ENCODE assay signal across 8 cellular contexts in the genomic region with DNA sequence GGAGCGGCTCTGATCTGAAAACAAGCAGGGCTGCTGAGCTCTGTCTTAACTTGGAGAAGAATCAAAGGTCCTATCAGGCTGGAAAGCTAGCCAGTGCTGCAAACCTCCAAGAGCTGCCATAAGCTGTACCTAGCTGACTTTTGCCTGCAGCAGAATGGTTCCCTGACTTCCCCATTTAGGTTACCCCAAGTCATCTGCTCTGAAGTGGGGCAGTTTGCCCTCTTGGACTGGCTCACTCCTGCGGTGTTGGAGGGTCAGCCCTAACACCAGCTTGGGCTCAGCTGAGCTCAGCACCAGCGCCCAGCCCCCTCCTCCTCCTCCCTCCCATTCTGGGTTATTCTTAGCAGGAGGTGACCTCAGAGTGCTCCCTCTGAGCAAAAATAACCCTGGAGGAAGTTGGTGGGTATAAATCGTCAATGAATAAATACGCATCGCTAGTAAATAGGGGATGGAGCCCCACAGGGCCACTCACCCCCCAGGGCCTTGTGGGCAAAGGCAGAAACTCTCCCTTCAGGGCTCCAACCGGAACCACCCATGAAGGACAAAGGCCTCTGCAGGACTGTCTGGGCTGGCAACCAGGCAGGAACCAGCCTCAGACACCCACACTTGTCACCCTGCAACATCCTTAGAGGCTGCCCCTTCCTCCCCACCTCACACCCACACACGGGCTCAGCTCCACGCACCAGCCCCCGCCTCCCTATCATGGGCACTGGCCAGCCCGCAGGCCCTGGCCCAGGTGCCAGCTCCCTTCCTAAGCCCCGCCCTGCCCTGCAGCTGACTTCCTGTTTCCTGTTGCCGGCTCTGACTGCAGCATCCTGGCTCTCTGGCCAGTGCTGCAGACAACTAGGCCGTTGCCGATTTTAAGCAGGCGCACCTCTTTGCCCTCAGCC. TPM values are rescaled to one million over a fixed set of nuclear protein-coding genes. Genes with fewer than 3 reads are reported as not detected.
DNase-seq lines count a peak whose midpoint lies in the region; ATAC-seq and TF ChIP-seq lines count a peak whose summit lies in the region.

No MANE protein-coding gene starts in this region.

- no peak overlapping the region for H3K23ac ChIP-seq in mesenchymal stem cell (ENCODE audit: low read length in 2 of 2)

- H3K9me3 ChIP-seq in MG63 (no peaks in the 10 kb centered on the region), mesenchymal stem cell (ENCODE audit: control insufficient read depth, low read length) (no peaks in the 10 kb centered on the region)

- H2AFZ ChIP-seq in mesenchymal stem cell (ENCODE audit: low read depth, low read length) = no peak overlapping the region

- H2BK15ac ChIP-seq in mesenchymal stem cell (ENCODE audit: low read depth, poor library complexity, severe bottlenecking) = peak overlapping the region; percentile 32

- no peak for TF ChIP-seq CTCF in GM06990 (IDR thresholded peaks at IDR 0.05; ENCODE audit: insufficient read depth, low read length, poor library complexity, severe bottlenecking)
- TF ChIP-seq CTCF in choroid plexus epithelial cell (conservative IDR thresholded peaks at IDR 0.05; ENCODE audit: low read depth, low read length) = no peak

- H2BK120ac ChIP-seq in mesenchymal stem cell (ENCODE audit: low read depth, low read length) = no peak overlapping the region

- peaks cover 11% of the 10 kb centered on the region for H3K36me3 ChIP-seq in GM06990 (ENCODE audit: control insufficient read depth, insufficient read depth, low read length)
- H3K36me3 ChIP-seq in MG63 = no peaks in the 10 kb centered on the region; the same call in 1 of the 2 replicates
- peaks cover 24 to 49% of the 10 kb centered on the region in 2 experiments for H3K36me3 ChIP-seq in mesenchymal stem cell (ENCODE audit: control insufficient read depth in 1 of 2, insufficient read depth in 2 of 2, low read depth in 1 of 2, low read length in 2 of 2)

- H3K14ac ChIP-seq in mesenchymal stem cell (ENCODE audit: low read length in 2 of 2) = peak overlapping the region in 1 of 2 experiments; percentile 0

- no peaks in the 10 kb centered on the region for H3K27me3 ChIP-seq in GM06990 (replicated peaks; ENCODE audit: control insufficient read depth, insufficient read depth, low read length)
- H3K27me3 ChIP-seq in MG63 = no peaks in the 10 kb centered on the region
- H3K27me3 ChIP-seq in mesenchymal stem cell (ENCODE audit: control insufficient read depth in 1 of 2, insufficient read depth in 1 of 2, low read length in 2 of 2) = no peaks in the 10 kb centered on the region

- H3K27ac ChIP-seq in mesenchymal stem cell (ENCODE audit: low read length, poor library complexity, severe bottlenecking) = peak overlapping the region; percentile 48

- H4K91ac ChIP-seq in mesenchymal stem cell (ENCODE audit: low read length) = peak overlapping the region; percentile 57

- no peak overlapping the region for H2BK5ac ChIP-seq in mesenchymal stem cell (ENCODE audit: low read depth, low read length, poor library complexity, severe bottlenecking)

- ATAC-seq in GM21619 (IDR thresholded peaks at IDR 0.05; ENCODE audit: unreplicated experiment) = peak; percentile 80

- peak overlapping the region; percentile 45 for H4K8ac ChIP-seq in mesenchymal stem cell (ENCODE audit: low read length)

- H3K18ac ChIP-seq in mesenchymal stem cell (ENCODE audit: low read depth in 1 of 2, low read length in 2 of 2) = peak overlapping the region; percentile 5 to 48

- H2BK12ac ChIP-seq in mesenchymal stem cell (ENCODE audit: low read length in 2 of 2) = peak overlapping the region in 1 of 2 experiments; percentile 45

- peak overlapping the region; percentile 46 for H2AK5ac ChIP-seq in mesenchymal stem cell (ENCODE audit: low read length, severe bottlenecking)

- peaks cover 3% of the 10 kb centered on the region for H3K79me1 ChIP-seq in mesenchymal stem cell (replicated peaks; ENCODE audit: low read length, poor library complexity, severe bottlenecking)

- H3K4me3 ChIP-seq in GM06990 (replicated peaks; ENCODE audit: low read depth, low read length) (peak overlapping the region; percentile 22; the same call in 1 of the 2 replicates), MG63 (no peak overlapping the region), choroid plexus epithelial cell (ENCODE audit: low read depth, low read length) (no peak overlapping the region), mesenchymal stem cell (ENCODE audit: insufficient read depth in 1 of 2, low read depth in 1 of 2, low read length in 2 of 2) (no peak overlapping the region)

- H3K4ac ChIP-seq in mesenchymal stem cell (ENCODE audit: low read depth in 1 of 2, low read length in 2 of 2) = peak overlapping the region in 1 of 2 experiments; percentile 84

- H3K4me1 ChIP-seq in mesenchymal stem cell (ENCODE audit: control insufficient read depth, insufficient read depth, low read depth, low read length) = peaks cover 25% of the 10 kb centered on the region

- DNase-seq in GM06990 (ENCODE audit: extremely low read depth, insufficient read length) (peak; percentile 82), MG63 (peak; percentile 70), choroid plexus epithelial cell (ENCODE audit: low read depth) (peak; percentile 47), mesenchymal stem cell (peak; percentile 18), NCI-H526 treated with DMSO at 0.1 percent for 48 hours (lab: John Stamatoyannopoulos, UW) (no peak)
- DNase-seq in activated CD4-positive, CD25-positive, alpha-beta regulatory T cell treated with anti-CD3 and anti-CD28 coated beads, Interleukin-2, amount 50 U/mL, for 16 hours (ENCODE audit: low read depth, low spot score) = peak; percentile 51
- peak; percentile 49 to 51 for DNase-seq in stimulated activated CD8-positive, alpha-beta memory T cell treated with anti-CD3 and anti-CD28 coated beads, Interleukin-7, amount 100 ng/mL, for 1 hour (ENCODE audit: low read depth in 2 of 2)

- no peak overlapping the region for H3K4me2 ChIP-seq in mesenchymal stem cell (ENCODE audit: low read length, poor library complexity, severe bottlenecking)

- 80% methylated on average over 15 of the region's 16 CpGs for WGBS in mesenchymal stem cell

- H3K9ac ChIP-seq in mesenchymal stem cell (ENCODE audit: low read length) = no peak overlapping the region

RNA-seq across cellular contexts. Expression of a gene that starts 46.9 kb away (rescaled TPM):
- 6.0 and 9.2 TPM in 2 replicates for total RNA-seq in MG63 (2014; rRNA removed; shearing (Covaris generic); ENCODE audit: low replicate concordance)
- 10.8 TPM for polyA plus RNA-seq in mesenchymal stem cell (2013, experiment 1 of 2)
- 10.1 TPM for polyA plus RNA-seq in mesenchymal stem cell (2013, experiment 2 of 2)
